ENCODE assay signal across 8 cellular contexts in genomic region chr1:84691139-84691783, GRCh38. TPM values are rescaled to one million over a fixed set of nuclear protein-coding genes. Genes with fewer than 3 reads are reported as not detected.
DNase-seq lines count a peak whose midpoint lies in the region; ATAC-seq and FAIRE-seq lines count a peak whose summit lies in the region.

No MANE protein-coding gene starts in this region.

- H3K27ac Mint-ChIP-seq in activated CD4-positive, alpha-beta T cell treated with anti-CD3 and anti-CD28 coated beads, Interleukin-2, amount 10 ng/mL, durations not matched to agents 24 days and 14 days = peak overlapping the region; percentile 95
- H3K27ac Mint-ChIP-seq in T-helper 2 cell treated with Interferon-gamma antibody and Interleukin-4, amounts not matched to agents 5 μg/mL and 100 μg/mL, for 36 hours = peak overlapping the region; percentile 85
- H3K27ac Mint-ChIP-seq in stimulated activated naive B cell treated with anti-CD40 and anti-IgM and Interleukin-4, amounts not matched to agents 10 μg/mL and 1 μg/mL and 100 μg/mL, for 72 hours = peak overlapping the region; percentile 97

- 49% methylated on average over 13 of the region's 13 CpGs for WGBS in right cardiac atrium

- peaks cover 43% of the 10 kb centered on the region for H3K4me1 Mint-ChIP-seq in activated CD4-positive, alpha-beta T cell treated with anti-CD3 and anti-CD28 coated beads, Interleukin-2, amount 10 ng/mL, durations not matched to agents 24 days and 14 days
- peaks cover 49% of the 10 kb centered on the region for H3K4me1 Mint-ChIP-seq in T-helper 2 cell treated with Interferon-gamma antibody and Interleukin-4, amounts not matched to agents 5 μg/mL and 100 μg/mL, for 36 hours (ENCODE audit: low read depth)
- peaks cover 20 to 29% of the 10 kb centered on the region in 2 donors for H3K4me1 Mint-ChIP-seq in stimulated activated naive B cell treated with anti-CD40 and anti-IgM and Interleukin-4, amounts not matched to agents 10 μg/mL and 1 μg/mL and 100 μg/mL, for 72 hours

- DNase-seq in activated CD4-positive, alpha-beta T cell treated with anti-CD3 and anti-CD28 coated beads, Interleukin-2, amount 10 ng/mL, durations not matched to agents 24 days and 14 days = peak; percentile 60
- DNase-seq in activated CD4-positive, alpha-beta T cell treated with anti-CD3 and anti-CD28 coated beads for 4 hours = no peak
- no peak for DNase-seq in T-helper 2 cell treated with Interferon-gamma antibody and Interleukin-4, amounts not matched to agents 5 μg/mL and 100 μg/mL, for 36 hours (ENCODE audit: low spot score)
- DNase-seq in right cardiac atrium (peak in 1 of 3 donors; percentile 15), HTR-8/SVneo (ENCODE audit: insufficient read length, low spot score) (no peak), epidermal melanocyte (ENCODE audit: insufficient read length, low spot score) (no peak)
- DNase-seq in stimulated activated naive B cell treated with anti-CD40 and anti-IgM and Interleukin-4, amounts not matched to agents 10 μg/mL and 1 μg/mL and 100 μg/mL, for 72 hours = no peak

- ATAC-seq in right cardiac atrium (no peak), HG03280 (IDR thresholded peaks at IDR 0.05; ENCODE audit: unreplicated experiment) (no peak)
- no peak for ATAC-seq in stimulated activated naive B cell treated with anti-CD40 and anti-IgM and Interleukin-4, amounts not matched to agents 10 μg/mL and 1 μg/mL and 100 μg/mL, for 72 hours (replicated peaks)

- H3K4me3 Mint-ChIP-seq in activated CD4-positive, alpha-beta T cell treated with anti-CD3 and anti-CD28 coated beads, Interleukin-2, amount 10 ng/mL, durations not matched to agents 24 days and 14 days = peak overlapping the region; percentile 98
- peak overlapping the region; percentile 87 for H3K4me3 Mint-ChIP-seq in T-helper 2 cell treated with Interferon-gamma antibody and Interleukin-4, amounts not matched to agents 5 μg/mL and 100 μg/mL, for 36 hours
- peak overlapping the region; percentile 91 to 99 for H3K4me3 Mint-ChIP-seq in stimulated activated naive B cell treated with anti-CD40 and anti-IgM and Interleukin-4, amounts not matched to agents 10 μg/mL and 1 μg/mL and 100 μg/mL, for 72 hours

- peaks cover 3% of the 10 kb centered on the region for H3K36me3 Mint-ChIP-seq in activated CD4-positive, alpha-beta T cell treated with anti-CD3 and anti-CD28 coated beads, Interleukin-2, amount 10 ng/mL, durations not matched to agents 24 days and 14 days (ENCODE audit: low read depth)
- peaks cover 4% of the 10 kb centered on the region for H3K36me3 Mint-ChIP-seq in T-helper 2 cell treated with Interferon-gamma antibody and Interleukin-4, amounts not matched to agents 5 μg/mL and 100 μg/mL, for 36 hours (ENCODE audit: low read depth)
- no peaks in the 10 kb centered on the region for H3K36me3 Mint-ChIP-seq in stimulated activated naive B cell treated with anti-CD40 and anti-IgM and Interleukin-4, amounts not matched to agents 10 μg/mL and 1 μg/mL and 100 μg/mL, for 72 hours

- peak overlapping the region; percentile 16 for H3K27ac ChIP-seq in right cardiac atrium (ENCODE audit: low read length)

- H3K9me3 ChIP-seq in right cardiac atrium (ENCODE audit: control insufficient read depth, low read length) = no peaks in the 10 kb centered on the region

- no peaks in the 10 kb centered on the region for H3K27me3 ChIP-seq in right cardiac atrium (ENCODE audit: control insufficient read depth, insufficient read depth)

- H3K4me3 ChIP-seq in right cardiac atrium (ENCODE audit: low read length) = peak overlapping the region; percentile 80

- no peak for FAIRE-seq in HTR-8/SVneo (lab: Jason Lieb, UNC)

- no peaks in the 10 kb centered on the region for H3K4me1 ChIP-seq in right cardiac atrium (ENCODE audit: control insufficient read depth, insufficient read depth, low read length)

- peaks cover 4% of the 10 kb centered on the region for H3K27me3 Mint-ChIP-seq in activated CD4-positive, alpha-beta T cell treated with anti-CD3 and anti-CD28 coated beads, Interleukin-2, amount 10 ng/mL, durations not matched to agents 24 days and 14 days
- no peaks in the 10 kb centered on the region for H3K27me3 Mint-ChIP-seq in T-helper 2 cell treated with Interferon-gamma antibody and Interleukin-4, amounts not matched to agents 5 μg/mL and 100 μg/mL, for 36 hours (ENCODE audit: low read depth)
- no peaks in the 10 kb centered on the region for H3K27me3 Mint-ChIP-seq in stimulated activated naive B cell treated with anti-CD40 and anti-IgM and Interleukin-4, amounts not matched to agents 10 μg/mL and 1 μg/mL and 100 μg/mL, for 72 hours

- intact Hi-C loops in activated CD4-positive, alpha-beta T cell treated with anti-CD3 and anti-CD28 coated beads, Interleukin-2, amount 10 ng/mL, durations not matched to agents 24 days and 14 days (cut with micrococcal nuclease) = loop anchor here (2.0 to 5.0 kb wide), 4 partner anchors 62 to 306 kb away; partner anchors contain the start of gene MCOLN2
- intact Hi-C loops in right cardiac atrium (cut with DNase I) = no loop called here

- H3K9me3 Mint-ChIP-seq in activated CD4-positive, alpha-beta T cell treated with anti-CD3 and anti-CD28 coated beads, Interleukin-2, amount 10 ng/mL, durations not matched to agents 24 days and 14 days = no peaks in the 10 kb centered on the region
- peaks cover 7% of the 10 kb centered on the region for H3K9me3 Mint-ChIP-seq in T-helper 2 cell treated with Interferon-gamma antibody and Interleukin-4, amounts not matched to agents 5 μg/mL and 100 μg/mL, for 36 hours
- no peaks in the 10 kb centered on the region for H3K9me3 Mint-ChIP-seq in stimulated activated naive B cell treated with anti-CD40 and anti-IgM and Interleukin-4, amounts not matched to agents 10 μg/mL and 1 μg/mL and 100 μg/mL, for 72 hours

RNA-seq across cellular contexts. Expression of gene SSX2IP, which starts 1.0 kb away (rescaled TPM):
- total RNA-seq in activated CD4-positive, alpha-beta T cell treated with anti-CD3 and anti-CD28 coated beads, Interleukin-2, amount 10 ng/mL, durations not matched to agents 24 days and 14 days = 10.0 and 11.8 TPM in 2 replicates
- total RNA-seq in right cardiac atrium = 10 to 100 TPM; 18.4 to 28.6 (median 22.8) TPM
- 7.7 TPM for polyA plus RNA-seq in right cardiac atrium
